ENCODE assay signal across 22 cellular contexts in genomic region chr2:109058802-109059201, GRCh38.
"Had no signal": no experiment of that assay in that cellular context is flagged by ENCODE, and none has a peak within 500 bp of the region (broad histone marks: within the 10 kb centered on the region; RNA-seq: fewer than 3 reads in every experiment).

No MANE protein-coding gene starts in this region.

- H3K4me1 ChIP-seq: vagina had no signal

- H3K27ac ChIP-seq: esophagus squamous epithelium, hepatocyte, skin epidermis, thoracic aorta, vagina had no signal

- H3K9me3 Mint-ChIP-seq: activated B cell treated with CpG ODN at 0.5 μM for 24 hours; activated CD8-positive, alpha-beta T cell treated with anti-CD3 and anti-CD28 coated beads for 36 hours; activated naive CD4-positive, alpha-beta T cell treated with anti-CD3 and anti-CD28 coated beads, Interleukin-2, amount 10 ng/mL, durations not matched to agents 7 days and 5 days; central memory CD8-positive, alpha-beta T cell; dendritic cell treated with granulocyte-macrophage colony-stimulating factor and Interleukin-4, amounts not matched to agents 40 ng/mL and 50 ng/mL, for 4 days; mesothelial cell of epicardium; naive B cell; stimulated activated effector memory CD8-positive, alpha-beta T cell treated with anti-CD3 and anti-CD28 coated beads, Interleukin-12 subunit alpha, Interleukin-12 subunit beta, amount 100 ng/mL, for 72 hours; stimulated activated naive CD8-positive, alpha-beta T cell treated with anti-CD3 and anti-CD28 coated beads, Interleukin-15, Interleukin-2, amounts not matched to agents 100 ng/mL and 50 ng/mL, for 24 hours; type B pancreatic cell had no signal

- H3K79me2 ChIP-seq: hepatocyte had no signal

- H3K27me3 ChIP-seq: esophagus squamous epithelium, hepatocyte, vagina had no signal

- ATAC-seq: activated CD8-positive, alpha-beta T cell treated with anti-CD3 and anti-CD28 coated beads for 36 hours; sciatic nerve; stimulated activated effector memory CD8-positive, alpha-beta T cell treated with anti-CD3 and anti-CD28 coated beads, Interleukin-12 subunit alpha, Interleukin-12 subunit beta, amount 100 ng/mL, for 72 hours had no signal

- H3K36me3 Mint-ChIP-seq: activated naive CD4-positive, alpha-beta T cell treated with anti-CD3 and anti-CD28 coated beads, Interleukin-2, amount 10 ng/mL, durations not matched to agents 7 days and 5 days; mesothelial cell of epicardium; naive B cell; stimulated activated effector memory CD8-positive, alpha-beta T cell treated with anti-CD3 and anti-CD28 coated beads, Interleukin-12 subunit alpha, Interleukin-12 subunit beta, amount 100 ng/mL, for 72 hours; type B pancreatic cell had no signal

- H3K4me3 ChIP-seq: esophagus squamous epithelium, hepatocyte, skin epidermis, thoracic aorta, vagina had no signal

- DNase-seq: activated B cell treated with CpG ODN at 0.5 μM for 24 hours; activated CD4-positive, alpha-beta T cell treated with anti-CD3 and anti-CD28 coated beads, Interleukin-2, amount 50 U/mL, for 1 hour; activated CD8-positive, alpha-beta T cell treated with anti-CD3 and anti-CD28 coated beads for 36 hours; activated gamma-delta T cell; activated naive CD4-positive, alpha-beta T cell treated with anti-CD3 and anti-CD28 coated beads, Interleukin-2, amount 10 ng/mL, durations not matched to agents 7 days and 5 days; amniotic stem cell; esophagus squamous epithelium; islet precursor cell; naive B cell; stimulated activated CD4-positive, alpha-beta T cell treated with anti-CD3 and anti-CD28 coated beads, Interleukin-4, amount 100 ng/mL, for 24 hours; T-helper 2 cell had no signal

- H2AFZ ChIP-seq: hepatocyte had no signal

- H3K27ac Mint-ChIP-seq: activated B cell treated with CpG ODN at 0.5 μM for 24 hours; activated CD8-positive, alpha-beta T cell treated with anti-CD3 and anti-CD28 coated beads for 36 hours; activated naive CD4-positive, alpha-beta T cell treated with anti-CD3 and anti-CD28 coated beads, Interleukin-2, amount 10 ng/mL, durations not matched to agents 7 days and 5 days; dendritic cell treated with granulocyte-macrophage colony-stimulating factor and Interleukin-4, amounts not matched to agents 40 ng/mL and 50 ng/mL, for 4 days; mesothelial cell of epicardium; stimulated activated effector memory CD8-positive, alpha-beta T cell treated with anti-CD3 and anti-CD28 coated beads, Interleukin-12 subunit alpha, Interleukin-12 subunit beta, amount 100 ng/mL, for 72 hours; stimulated activated naive CD8-positive, alpha-beta T cell treated with anti-CD3 and anti-CD28 coated beads, Interleukin-15, Interleukin-2, amounts not matched to agents 100 ng/mL and 50 ng/mL, for 24 hours; type B pancreatic cell had no signal

- H3K9me3 ChIP-seq: esophagus squamous epithelium, thoracic aorta, vagina had no signal

- H3K4me2 ChIP-seq: hepatocyte had no signal

- H3K36me3 ChIP-seq: esophagus squamous epithelium, thoracic aorta, vagina had no signal
